ENCODE assay signal across 14 cellular contexts in genomic region chr5:57817001-57817453, GRCh38.
DNase-seq lines count a peak whose midpoint lies in the region; FAIRE-seq and TF ChIP-seq lines count a peak whose summit lies in the region.
"Had no signal": no experiment of that assay in that cellular context is flagged by ENCODE, and none has a peak within 500 bp of the region (broad histone marks: within the 10 kb centered on the region; RNA-seq: fewer than 3 reads in every experiment).

No MANE protein-coding gene starts in this region.

- H3K27ac Mint-ChIP-seq in astrocyte (ENCODE audit: unreplicated experiment), result peak overlapping the region; percentile 94
- H3K27ac Mint-ChIP-seq in type B pancreatic cell, result peak overlapping the region; percentile 58
- H3K27ac Mint-ChIP-seq: memory B cell, WTC11 had no signal

- H3K27me3 ChIP-seq in astrocyte (ENCODE audit: insufficient read depth, low read length), result no peaks in the 10 kb centered on the region
- H3K27me3 ChIP-seq: neutrophil had no signal

- H3K36me3 Mint-ChIP-seq in astrocyte (ENCODE audit: low read depth, unreplicated experiment), result no peaks in the 10 kb centered on the region
- H3K36me3 Mint-ChIP-seq in type B pancreatic cell, result no peaks in the 10 kb centered on the region
- H3K36me3 Mint-ChIP-seq: memory B cell had no signal

- no peak overlapping the region for H3K4me3 Mint-ChIP-seq in astrocyte (ENCODE audit: unreplicated experiment)
- H3K4me3 Mint-ChIP-seq in type B pancreatic cell, result peak overlapping the region; percentile 38
- H3K4me3 Mint-ChIP-seq: memory B cell, WTC11 had no signal

- DNase-seq in NCI-H345 (lab: John Stamatoyannopoulos, UW) (peak; percentile 28), NCI-H345 treated with DMSO at 0.1 percent for 48 hours (lab: John Stamatoyannopoulos, UW; ENCODE audit: unreplicated experiment) (no peak), astrocyte (ENCODE audit: low read depth) (peak; percentile 67), fibroblast of pulmonary artery (ENCODE audit: low read depth) (peak; percentile 55), type B pancreatic cell (ENCODE audit: extremely low spot score, unreplicated experiment) (no peak), activated T-cell treated with anti-CD3 and anti-CD28 coated beads for 4 hours (no peak), T-helper 9 cell (no peak)
- DNase-seq in activated CD4-positive, alpha-beta T cell treated with anti-CD3 and anti-CD28 coated beads for 1 hour, result no peak
- DNase-seq: activated naive CD4-positive, alpha-beta T cell treated with Interleukin-2 at 50 U/mL for 16 hours; COR-L47; small intestine had no signal

- peak overlapping the region; percentile 70 for H3K27ac ChIP-seq in astrocyte (ENCODE audit: low read depth, low read length)
- H3K27ac ChIP-seq: neutrophil had no signal

- H4K20me1 ChIP-seq in astrocyte (ENCODE audit: insufficient read depth, low read length), result no peaks in the 10 kb centered on the region

- no peak for TF ChIP-seq CTCF in astrocyte (IDR thresholded peaks at IDR 0.05; ENCODE audit: insufficient read depth, low read depth, low read length)
- no peak for TF ChIP-seq CTCF in fibroblast of pulmonary artery (IDR thresholded peaks at IDR 0.05; ENCODE audit: low read length, missing control alignments)
- TF ChIP-seq CTCF in type B pancreatic cell (conservative IDR thresholded peaks at IDR 0.05), result no peak

- peak overlapping the region; percentile 46 for H3K9ac ChIP-seq in astrocyte (ENCODE audit: low read length)

- H3K4me3 ChIP-seq in astrocyte (ENCODE audit: insufficient read depth, low read depth, low read length) (no peak overlapping the region), fibroblast of pulmonary artery (replicated peaks; ENCODE audit: low read depth, low read length) (no peak overlapping the region)

- H2AFZ ChIP-seq in astrocyte (ENCODE audit: low read depth, low read length), result no peak overlapping the region

- no peaks in the 10 kb centered on the region for H3K79me2 ChIP-seq in astrocyte (ENCODE audit: insufficient read depth, low read length)

- H3K4me2 ChIP-seq in astrocyte (ENCODE audit: low read length), result peak overlapping the region; percentile 30

- H3K27me3 Mint-ChIP-seq in astrocyte (ENCODE audit: low read depth, unreplicated experiment), result no peaks in the 10 kb centered on the region
- no peaks in the 10 kb centered on the region for H3K27me3 Mint-ChIP-seq in type B pancreatic cell
- H3K27me3 Mint-ChIP-seq: memory B cell had no signal

- peak; percentile 58 for FAIRE-seq in astrocyte (lab: Jason Lieb, UNC)
- FAIRE-seq: small intestine had no signal

- H3K4me1 ChIP-seq in astrocyte (ENCODE audit: insufficient read depth, low read length), result peaks cover 25% of the 10 kb centered on the region

- no peaks in the 10 kb centered on the region for H3K9me3 Mint-ChIP-seq in astrocyte (ENCODE audit: unreplicated experiment)
- H3K9me3 Mint-ChIP-seq in type B pancreatic cell, result no peaks in the 10 kb centered on the region

- H3K4me1 Mint-ChIP-seq in astrocyte (ENCODE audit: low read depth, unreplicated experiment), result peaks cover 22% of the 10 kb centered on the region
- peaks cover 4% of the 10 kb centered on the region for H3K4me1 Mint-ChIP-seq in type B pancreatic cell (ENCODE audit: unreplicated experiment)
- H3K4me1 Mint-ChIP-seq: memory B cell had no signal

- H3K9me3 ChIP-seq in astrocyte (ENCODE audit: insufficient read depth, low read depth, low read length), result no peaks in the 10 kb centered on the region
- H3K9me3 ChIP-seq: neutrophil had no signal

- H3K36me3 ChIP-seq in astrocyte (ENCODE audit: insufficient read depth, low read length), result no peaks in the 10 kb centered on the region
- H3K36me3 ChIP-seq: neutrophil had no signal

Comparison
In these comparisons a context has a peak if more than half of its experiments do, and no peak if none do; other contexts are left out.
1. DNase-seq: peak in NCI-H345 (single experiment), astrocyte (single experiment) and fibroblast of pulmonary artery (single experiment); none in NCI-H345 treated with DMSO at 0.1 percent for 48 hours (single experiment), type B pancreatic cell (single experiment), activated CD4-positive, alpha-beta T cell treated with anti-CD3 and anti-CD28 coated beads for 1 hour (single experiment), activated T-cell treated with anti-CD3 and anti-CD28 coated beads for 4 hours (single experiment) and T-helper 9 cell (single experiment).